ENCODE assay signal across 17 cellular contexts in the genomic region with DNA sequence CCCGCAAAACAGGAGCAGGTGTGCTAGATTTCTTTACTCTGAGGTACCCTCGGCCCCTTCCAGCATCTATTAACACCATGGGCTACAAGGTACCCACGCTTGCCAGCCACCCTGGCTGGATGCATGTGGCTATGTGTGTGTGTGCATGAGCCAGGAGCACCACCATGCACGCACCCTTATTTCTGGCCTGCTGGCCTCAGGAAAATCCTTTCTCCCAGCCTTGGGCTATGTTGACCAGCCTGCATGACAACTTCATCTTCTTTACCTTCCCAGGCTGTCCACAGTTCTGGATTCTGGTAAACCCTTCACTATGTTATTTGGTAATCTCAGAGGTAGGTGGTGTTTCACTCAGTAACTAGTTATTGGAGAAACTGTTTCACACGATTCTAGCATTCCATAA. TPM values are rescaled to one million over a fixed set of nuclear protein-coding genes. Genes with fewer than 3 reads are reported as not detected.
DNase-seq lines count a peak whose midpoint lies in the region; ATAC-seq lines count a peak whose summit lies in the region.
"Had no signal": no experiment of that assay in that cellular context is flagged by ENCODE, and none has a peak within 500 bp of the region (broad histone marks: within the 10 kb centered on the region; RNA-seq: fewer than 3 reads in every experiment).

No MANE protein-coding gene starts in this region.

- peak overlapping the region; percentile 62 for H3K27ac ChIP-seq in caudate nucleus (ENCODE audit: low read depth, low read length)
- H3K27ac ChIP-seq: BLaER1 had no signal

- H3K27ac Mint-ChIP-seq in stimulated activated memory B cell treated with anti-CD40 and anti-IgM and Interleukin-4, amounts not matched to agents 10 μg/mL and 1 μg/mL and 100 μg/mL, for 72 hours = no peak overlapping the region
- H3K27ac Mint-ChIP-seq in activated CD4-positive, alpha-beta T cell treated with anti-CD3 and anti-CD28 coated beads for 36 hours = no peak overlapping the region
- H3K27ac Mint-ChIP-seq: CD4-positive, alpha-beta T cell; CD8-positive, alpha-beta T cell had no signal

- POLR2A ChIA-PET in activated CD4-positive, alpha-beta T cell treated with anti-CD3 and anti-CD28 coated beads for 36 hours (lab: Charles Lee) = no interaction called here

- H3K4me1 Mint-ChIP-seq in stimulated activated memory B cell treated with anti-CD40 and anti-IgM and Interleukin-4, amounts not matched to agents 10 μg/mL and 1 μg/mL and 100 μg/mL, for 72 hours = peaks cover 16% of the 10 kb centered on the region
- peaks cover 9% of the 10 kb centered on the region for H3K4me1 Mint-ChIP-seq in activated CD4-positive, alpha-beta T cell treated with anti-CD3 and anti-CD28 coated beads for 36 hours

- intact Hi-C loops in activated CD4-positive, alpha-beta T cell treated with anti-CD3 and anti-CD28 coated beads for 36 hours (cut with DNase I, micrococcal nuclease) = no loop called here

- DNase-seq in caudate nucleus (lab: John Stamatoyannopoulos, UW) = no peak
- no peak for DNase-seq in activated CD4-positive, alpha-beta T cell treated with anti-CD3 and anti-CD28 coated beads for 36 hours
- DNase-seq in inferior parietal cortex (ENCODE audit: extremely low spot score) = no peak
- DNase-seq: 8988T; ACHN; BE2C; C1 segment of cervical spinal cord; Caco-2; Calu3; CD4-positive, alpha-beta T cell; CD8-positive, alpha-beta T cell; DMS79 treated with DMSO at 0.1 percent for 48 hours; GF-D8 had no signal

- H3K4me3 Mint-ChIP-seq in stimulated activated memory B cell treated with anti-CD40 and anti-IgM and Interleukin-4, amounts not matched to agents 10 μg/mL and 1 μg/mL and 100 μg/mL, for 72 hours = no peak overlapping the region
- no peak overlapping the region for H3K4me3 Mint-ChIP-seq in activated CD4-positive, alpha-beta T cell treated with anti-CD3 and anti-CD28 coated beads for 36 hours
- H3K4me3 Mint-ChIP-seq: CD4-positive, alpha-beta T cell; CD8-positive, alpha-beta T cell had no signal

- no peaks in the 10 kb centered on the region for H3K9me3 Mint-ChIP-seq in stimulated activated memory B cell treated with anti-CD40 and anti-IgM and Interleukin-4, amounts not matched to agents 10 μg/mL and 1 μg/mL and 100 μg/mL, for 72 hours
- H3K9me3 Mint-ChIP-seq in activated CD4-positive, alpha-beta T cell treated with anti-CD3 and anti-CD28 coated beads for 36 hours (ENCODE audit: low read depth) = no peaks in the 10 kb centered on the region
- H3K9me3 Mint-ChIP-seq: CD4-positive, alpha-beta T cell; CD8-positive, alpha-beta T cell had no signal

- no peaks in the 10 kb centered on the region for H3K36me3 Mint-ChIP-seq in stimulated activated memory B cell treated with anti-CD40 and anti-IgM and Interleukin-4, amounts not matched to agents 10 μg/mL and 1 μg/mL and 100 μg/mL, for 72 hours
- no peaks in the 10 kb centered on the region for H3K36me3 Mint-ChIP-seq in activated CD4-positive, alpha-beta T cell treated with anti-CD3 and anti-CD28 coated beads for 36 hours (ENCODE audit: low read depth)
- H3K36me3 Mint-ChIP-seq: CD8-positive, alpha-beta T cell had no signal

- peaks cover 26% of the 10 kb centered on the region for H3K27me3 Mint-ChIP-seq in stimulated activated memory B cell treated with anti-CD40 and anti-IgM and Interleukin-4, amounts not matched to agents 10 μg/mL and 1 μg/mL and 100 μg/mL, for 72 hours
- H3K27me3 Mint-ChIP-seq in activated CD4-positive, alpha-beta T cell treated with anti-CD3 and anti-CD28 coated beads for 36 hours = no peaks in the 10 kb centered on the region

- CTCF ChIA-PET in activated CD4-positive, alpha-beta T cell treated with anti-CD3 and anti-CD28 coated beads for 36 hours (lab: Charles Lee) = interaction anchor here (1.1 to 1.6 kb wide), 3 partner anchors 8 to 52 kb away, joined by 3 read pairs; no protein-coding TSS in a partner anchor

- peak; percentile 5 for ATAC-seq in stimulated activated memory B cell treated with anti-CD40 and anti-IgM and Interleukin-4, amounts not matched to agents 10 μg/mL and 1 μg/mL and 100 μg/mL, for 72 hours
- no peak for ATAC-seq in activated CD4-positive, alpha-beta T cell treated with anti-CD3 and anti-CD28 coated beads for 36 hours
- ATAC-seq in HG02588 (IDR thresholded peaks at IDR 0.05; ENCODE audit: unreplicated experiment) = no peak
- ATAC-seq: CD8-positive, alpha-beta T cell had no signal

RNA-seq across cellular contexts. Expression of gene GPR6, which starts 40.4 kb away (rescaled TPM):
- not detected for total RNA-seq in activated CD4-positive, alpha-beta T cell treated with anti-CD3 and anti-CD28 coated beads for 36 hours
- total RNA-seq: A673; Caco-2; Calu3; CD4-positive, alpha-beta T cell; CD8-positive, alpha-beta T cell had no signal
